Comparison of ENCODE assay signal across 22 cellular contexts in the genomic region with DNA sequence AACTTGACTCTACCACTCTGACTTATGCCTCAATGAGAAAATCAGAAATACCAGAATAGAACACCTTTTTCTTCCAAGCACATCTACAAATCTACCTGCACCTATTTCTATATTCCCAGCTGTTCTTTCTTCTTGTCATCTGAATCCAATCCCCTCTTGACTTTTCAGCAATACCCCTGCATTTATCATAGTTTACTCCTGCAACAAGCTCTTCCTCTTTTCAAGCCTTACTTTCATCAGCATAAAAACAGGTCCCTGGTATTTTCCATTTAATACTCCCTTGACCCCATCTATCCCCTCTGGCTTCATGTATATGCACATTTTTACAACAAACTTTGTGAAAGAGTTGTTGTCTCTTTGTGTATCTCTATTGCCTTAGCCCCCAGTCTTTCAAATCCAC.
"Had no signal": no experiment of that assay in that cellular context is flagged by ENCODE, and none has a peak within 500 bp of the region (broad histone marks: within the 10 kb centered on the region; RNA-seq: fewer than 3 reads in every experiment).

No MANE protein-coding gene starts in this region.

- H3K4me1 ChIP-seq: SJCRH30 had no signal

- H3K9me3 ChIP-seq: MG63, SJCRH30 had no signal

- H3K27me3 ChIP-seq: MG63, SJCRH30 had no signal

- H3K27ac ChIP-seq: RWPE1, SJCRH30 had no signal

- H3K4me3 ChIP-seq: MG63, SJCRH30 had no signal

- DNase-seq: Karpas-422, KG1, MG63, MV-4-11, NCI-H1048, NCI-H1105, NCI-H1417, NCI-H1436 treated with DMSO at 0.1 percent for 48 hours, NCI-H1694, NCI-H187 treated with DMSO at 0.1 percent for 48 hours, NCI-H2029 treated with DMSO at 0.1 percent for 48 hours, NCI-H2171 treated with DMSO at 0.1 percent for 48 hours, NCI-H345, NCI-H524, NCI-H526 treated with DMSO at 0.1 percent for 48 hours, NCI-H748 treated with DMSO at 0.1 percent for 48 hours, SHP77, SJCRH30, T-helper 1 cell had no signal

- ATAC-seq: Panc1, SK-N-SH treated with all-trans-retinoic acid at 6 μM for 48 hours had no signal
